ENCODE assay signal across 19 cellular contexts in the genomic region with DNA sequence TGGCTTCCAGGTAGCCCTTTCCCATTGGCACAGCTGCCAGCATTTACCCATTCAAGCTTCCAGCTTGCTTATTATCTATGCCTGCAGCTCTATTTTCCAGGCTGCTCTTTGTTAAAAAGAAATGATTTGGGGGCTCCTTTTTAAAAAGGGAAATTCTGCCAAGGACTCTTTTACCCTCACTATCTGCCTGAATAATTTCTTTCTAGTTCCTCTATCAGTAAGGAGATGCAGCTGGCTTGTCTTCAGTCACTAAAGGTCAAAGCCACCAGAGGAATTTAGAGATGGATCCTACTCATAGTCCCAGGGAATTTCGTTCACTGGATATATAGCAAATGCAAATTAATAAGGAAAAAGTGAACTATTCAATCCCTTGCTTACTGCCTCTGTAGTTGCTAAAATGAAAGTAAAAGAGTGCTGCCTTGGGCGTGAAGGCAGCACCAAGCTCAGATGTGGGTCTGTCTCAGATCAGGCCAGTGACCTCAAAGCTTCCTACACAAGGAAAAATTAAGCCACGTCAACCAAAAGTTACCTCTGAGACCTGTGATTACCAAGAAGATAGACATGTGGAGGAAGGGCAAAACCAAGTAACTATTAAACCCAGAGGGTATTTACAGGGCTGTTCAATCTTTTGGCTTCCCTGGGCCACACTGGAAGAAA. TPM values are rescaled to one million over a fixed set of nuclear protein-coding genes. Genes with fewer than 3 reads are reported as not detected.
DNase-seq lines count a peak whose midpoint lies in the region; ATAC-seq, FAIRE-seq and TF ChIP-seq lines count a peak whose summit lies in the region.
"Had no signal": no experiment of that assay in that cellular context is flagged by ENCODE, and none has a peak within 500 bp of the region (broad histone marks: within the 10 kb centered on the region; RNA-seq: fewer than 3 reads in every experiment).

No MANE protein-coding gene starts in this region.

- no peaks in the 10 kb centered on the region for H3K9me3 Mint-ChIP-seq in activated CD8-positive, alpha-beta T cell treated with anti-CD3 and anti-CD28 coated beads, Interleukin-2, amount 10 ng/mL, durations not matched to agents 7 days and 5 days (ENCODE audit: insufficient read depth)
- H3K9me3 Mint-ChIP-seq in MCF 10A (ENCODE audit: unreplicated experiment): no peaks in the 10 kb centered on the region
- H3K9me3 Mint-ChIP-seq: activated B cell treated with CpG ODN at 0.5 μM for 24 hours had no signal

- DNase-seq in DND-41: peak; percentile 9
- no peak for DNase-seq in GM23248
- DNase-seq in activated CD8-positive, alpha-beta T cell treated with anti-CD3 and anti-CD28 coated beads, Interleukin-2, amount 10 ng/mL, durations not matched to agents 7 days and 5 days: peak; percentile 33
- DNase-seq in HepG2 (ENCODE audit: low spot score): no peak
- no peak for DNase-seq in MCF 10A (ENCODE audit: unreplicated experiment)
- no peak for DNase-seq in thyroid gland
- no peak for DNase-seq in RCC 7860 (ENCODE audit: low spot score)
- no peak for DNase-seq in C1 segment of cervical spinal cord (lab: John Stamatoyannopoulos, UW)
- DNase-seq: activated B cell treated with CpG ODN at 0.5 μM for 24 hours; central memory CD4-positive, alpha-beta T cell; KBM-7; NCI-H1436 treated with DMSO at 0.1 percent for 48 hours; sigmoid colon had no signal

- TF ChIP-seq EP300 in HepG2 (IDR thresholded peaks at IDR 0.05; ENCODE audit: low read depth in 2 of 2, low read length in 2 of 2) (no peak), HepG2 (CRISPR knock-in tag; IDR thresholded peaks at IDR 0.05; ENCODE audit: borderline replicate concordance) (no peak)

- TF ChIP-seq RAD21 in HepG2 (CRISPR knock-in tag; IDR thresholded peaks at IDR 0.05): no peak

- H2AFZ ChIP-seq in DND-41 (ENCODE audit: low read depth, low read length) (no peak overlapping the region), GM23248 (0 out of 2 replicates have a peak overlapping the region, but pooled peaks have one; percentile 24), HepG2 (ENCODE audit: low read length) (no peak overlapping the region)

- no peaks in the 10 kb centered on the region for H3K36me3 Mint-ChIP-seq in activated CD8-positive, alpha-beta T cell treated with anti-CD3 and anti-CD28 coated beads, Interleukin-2, amount 10 ng/mL, durations not matched to agents 7 days and 5 days (ENCODE audit: low read depth)
- no peaks in the 10 kb centered on the region for H3K36me3 Mint-ChIP-seq in MCF 10A (ENCODE audit: insufficient read depth, unreplicated experiment)

- no peak for FAIRE-seq in HepG2 (lab: Jason Lieb, UNC)
- no peak for FAIRE-seq in RCC 7860 (lab: Jason Lieb, UNC)
- FAIRE-seq: frontal cortex had no signal

- ATAC-seq in DND-41 (ENCODE audit: insufficient read depth, low read depth): peak; percentile 78
- ATAC-seq in activated CD8-positive, alpha-beta T cell treated with anti-CD3 and anti-CD28 coated beads, Interleukin-2, amount 10 ng/mL, durations not matched to agents 7 days and 5 days: peak; percentile 86
- ATAC-seq in HepG2: no peak
- ATAC-seq: HCT116 had no signal

- peak overlapping the region; percentile 88 for H3K27ac Mint-ChIP-seq in activated CD8-positive, alpha-beta T cell treated with anti-CD3 and anti-CD28 coated beads, Interleukin-2, amount 10 ng/mL, durations not matched to agents 7 days and 5 days
- H3K27ac Mint-ChIP-seq in MCF 10A (ENCODE audit: low read depth, unreplicated experiment): no peak overlapping the region
- H3K27ac Mint-ChIP-seq: activated B cell treated with CpG ODN at 0.5 μM for 24 hours had no signal

- H3K4me1 Mint-ChIP-seq in activated CD8-positive, alpha-beta T cell treated with anti-CD3 and anti-CD28 coated beads, Interleukin-2, amount 10 ng/mL, durations not matched to agents 7 days and 5 days (ENCODE audit: low read depth): peaks cover 19% of the 10 kb centered on the region
- no peaks in the 10 kb centered on the region for H3K4me1 Mint-ChIP-seq in MCF 10A (ENCODE audit: insufficient read depth, unreplicated experiment)

- in situ Hi-C loops in GM23248 (cut with MboI): no loop called here
- in situ Hi-C loops in HepG2 (cut with HindIII; ENCODE audit: extremely low pct_ligation_motif_present, low pct_unique_long_range_greater_than_20kb): no loop called here

- H3K27ac ChIP-seq in DND-41 (ENCODE audit: low read length) (no peak overlapping the region), GM23248 (no peak overlapping the region), HepG2 (ENCODE audit: extremely low read length, insufficient read depth, low read length) (no peak overlapping the region), thyroid gland (no peak overlapping the region)
- H3K27ac ChIP-seq: neutrophil, sigmoid colon, vagina had no signal

- POLR2A ChIA-PET in activated CD8-positive, alpha-beta T cell treated with anti-CD3 and anti-CD28 coated beads, Interleukin-2, amount 10 ng/mL, durations not matched to agents 7 days and 5 days (lab: Charles Lee): interaction anchor here (0.6 kb wide), 1 partner anchor 332 kb away, joined by 3 read pairs; no protein-coding TSS in a partner anchor
- POLR2A ChIA-PET in HepG2 (lab: Yijun Ruan, JAX) (no interaction called here), MCF 10A (lab: Yijun Ruan, JAX) (interaction anchor here (0.6 to 1.0 kb wide), 4 partner anchors 11 to 200 kb away, joined by 3 read pairs; no protein-coding TSS in a partner anchor)

- H3K79me2 ChIP-seq in DND-41 (ENCODE audit: insufficient read depth, low read length) (no peaks in the 10 kb centered on the region), GM23248 (ENCODE audit: insufficient read depth) (no peaks in the 10 kb centered on the region), HepG2 (ENCODE audit: insufficient read depth, low read length) (no peaks in the 10 kb centered on the region)

- no peaks in the 10 kb centered on the region for H3K36me3 ChIP-seq in DND-41 (ENCODE audit: insufficient read depth, low read length)
- no peaks in the 10 kb centered on the region for H3K36me3 ChIP-seq in GM23248 (ENCODE audit: low read depth)
- H3K36me3 ChIP-seq in HepG2 (replicated peaks in 1 of 2; ENCODE audit: control insufficient read depth in 1 of 2, insufficient read depth in 2 of 2, low read length in 2 of 2): no peaks in the 10 kb centered on the region
- H3K36me3 ChIP-seq in thyroid gland: no peaks in the 10 kb centered on the region
- H3K36me3 ChIP-seq: neutrophil, sigmoid colon, vagina had no signal

- H3K27me3 ChIP-seq in DND-41 (ENCODE audit: insufficient read depth, low read length, poor library complexity): no peaks in the 10 kb centered on the region
- no peaks in the 10 kb centered on the region for H3K27me3 ChIP-seq in GM23248 (replicated peaks; ENCODE audit: insufficient read depth)
- no peaks in the 10 kb centered on the region for H3K27me3 ChIP-seq in HepG2 (ENCODE audit: control insufficient read depth in 1 of 2, insufficient read depth in 2 of 2, low read length in 2 of 2)
- no peaks in the 10 kb centered on the region for H3K27me3 ChIP-seq in thyroid gland
- H3K27me3 ChIP-seq: neutrophil, sigmoid colon, vagina had no signal

- H3K4me3 Mint-ChIP-seq in activated CD8-positive, alpha-beta T cell treated with anti-CD3 and anti-CD28 coated beads, Interleukin-2, amount 10 ng/mL, durations not matched to agents 7 days and 5 days: peak overlapping the region; percentile 39
- no peak overlapping the region for H3K4me3 Mint-ChIP-seq in MCF 10A (ENCODE audit: unreplicated experiment)
- H3K4me3 Mint-ChIP-seq: activated B cell treated with CpG ODN at 0.5 μM for 24 hours had no signal

- 0 out of 2 replicates have a peak, but pooled peaks cover 4% of the 10 kb centered on the region for H3K4me1 ChIP-seq in DND-41 (ENCODE audit: insufficient read depth, low read length)
- no peaks in the 10 kb centered on the region for H3K4me1 ChIP-seq in GM23248 (ENCODE audit: insufficient read depth)
- peaks cover 21% of the 10 kb centered on the region for H3K4me1 ChIP-seq in HepG2 (ENCODE audit: insufficient read depth, low read length)
- no peaks in the 10 kb centered on the region for H3K4me1 ChIP-seq in thyroid gland
- H3K4me1 ChIP-seq: sigmoid colon, vagina had no signal

- H3K4me2 ChIP-seq in DND-41 (ENCODE audit: insufficient read depth, low read length) (peak overlapping the region; percentile 39; the same call in 1 of the 2 replicates), GM23248 (ENCODE audit: unreplicated experiment) (no peak overlapping the region), HepG2 (ENCODE audit: low read depth, low read length) (peak overlapping the region; percentile 27; the same call in 1 of the 2 replicates)

- BruUV-seq in HepG2 (replicated peaks; lab: Mats Ljungman, UMichigan) (no TSS peak), MCF 10A (replicated peaks; lab: Mats Ljungman, UMichigan) (no TSS peak)

- no peak for TF ChIP-seq POLR2A in HepG2 (IDR thresholded peaks at IDR 0.05; ENCODE audit: insufficient read depth in 1 of 2, low read depth in 2 of 2, low read length in 2 of 2)
- no peak for TF ChIP-seq POLR2A in thyroid gland (IDR thresholded peaks at IDR 0.05)

- no peak overlapping the region for H3K9ac ChIP-seq in DND-41 (ENCODE audit: low read depth, low read length)
- no peak overlapping the region for H3K9ac ChIP-seq in GM23248
- H3K9ac ChIP-seq in HepG2 (ENCODE audit: insufficient read depth, low read depth, low read length): no peak overlapping the region

- H4K20me1 ChIP-seq in DND-41 (ENCODE audit: insufficient read depth, low read length) (no peaks in the 10 kb centered on the region), GM23248 (ENCODE audit: insufficient read depth) (no peaks in the 10 kb centered on the region), HepG2 (ENCODE audit: insufficient read depth, low read length) (no peaks in the 10 kb centered on the region)

- H3K27me3 Mint-ChIP-seq in activated CD8-positive, alpha-beta T cell treated with anti-CD3 and anti-CD28 coated beads, Interleukin-2, amount 10 ng/mL, durations not matched to agents 7 days and 5 days (ENCODE audit: low read depth): no peaks in the 10 kb centered on the region
- no peaks in the 10 kb centered on the region for H3K27me3 Mint-ChIP-seq in MCF 10A (ENCODE audit: insufficient read depth, unreplicated experiment)
- H3K27me3 Mint-ChIP-seq: activated B cell treated with CpG ODN at 0.5 μM for 24 hours had no signal

- no peak for TF ChIP-seq CTCF in DND-41 (IDR thresholded peaks at IDR 0.05; ENCODE audit: borderline replicate concordance, extremely low read depth, low read length, poor library complexity, severe bottlenecking)
- TF ChIP-seq CTCF in HepG2 (CRISPR knock-in tag; IDR thresholded peaks at IDR 0.05): no peak
- no peak for TF ChIP-seq CTCF in MCF 10A (IDR thresholded peaks at IDR 0.05; ENCODE audit: unreplicated experiment)
- TF ChIP-seq CTCF in thyroid gland (IDR thresholded peaks at IDR 0.05): no peak

- intact Hi-C loops in HepG2 (cut with micrococcal nuclease; ENCODE audit: unreplicated experiment): no loop called here
- intact Hi-C loops in MCF 10A (cut with micrococcal nuclease): no loop called here
- intact Hi-C loops in thyroid gland (cut with DNase I): no loop called here

- H3F3A ChIP-seq in GM23248 (ENCODE audit: insufficient read depth): no peaks in the 10 kb centered on the region

- 26 to 28% methylated on average over 3 of the region's 3 CpGs for WGBS in GM23248 (ENCODE audit: low coverage in 1 of 2, low lambda C conversion rate in 2 of 2, missing lambda C conversion rate in 2 of 2), 2 experiments
- 16% methylated on average over 3 of the region's 3 CpGs for WGBS in HepG2 (ENCODE audit: low lambda C conversion rate)
- WGBS in thyroid gland, 2 donors: 72 to 83% methylated on average over 3 of the region's 3 CpGs

- H3K4me3 ChIP-seq in DND-41 (ENCODE audit: low read depth in 1 of 2, low read length in 2 of 2) (no peak overlapping the region), GM23248 (no peak overlapping the region; the same call in 1 of the 2 replicates), HepG2 (replicated peaks in 1 of 3; ENCODE audit: insufficient read depth in 1 of 3, low read depth in 2 of 3, low read length in 3 of 3) (no peak overlapping the region), thyroid gland (replicated peaks in 1 of 3) (no peak overlapping the region)
- H3K4me3 ChIP-seq: sigmoid colon, vagina had no signal

- no peaks in the 10 kb centered on the region for H3K9me2 ChIP-seq in GM23248 (ENCODE audit: insufficient read depth)

- CTCF ChIA-PET in activated CD8-positive, alpha-beta T cell treated with anti-CD3 and anti-CD28 coated beads, Interleukin-2, amount 10 ng/mL, durations not matched to agents 7 days and 5 days (lab: Charles Lee): no interaction called here
- CTCF ChIA-PET in HepG2 (lab: Yijun Ruan, JAX; ENCODE audit: low intra/inter-chr PET ratio, low total read pairs): no interaction called here
- CTCF ChIA-PET in MCF 10A (lab: Yijun Ruan, JAX): interaction anchor here (0.6 to 0.9 kb wide), 2 partner anchors 12 to 419 kb away, joined by 3 read pairs; no protein-coding TSS in a partner anchor

- H3K9me3 ChIP-seq in DND-41 (ENCODE audit: insufficient read depth, low read length, severe bottlenecking): no peaks in the 10 kb centered on the region
- no peaks in the 10 kb centered on the region for H3K9me3 ChIP-seq in GM23248 (ENCODE audit: low read depth)
- H3K9me3 ChIP-seq in HepG2 (ENCODE audit: low read length): no peaks in the 10 kb centered on the region
- no peaks in the 10 kb centered on the region for H3K9me3 ChIP-seq in thyroid gland
- H3K9me3 ChIP-seq: neutrophil, sigmoid colon, vagina had no signal

RNA-seq across cellular contexts. Expression of a gene that starts 5.1 kb away (rescaled TPM):
- total RNA-seq in GM23248 (2014; rRNA removed; shearing (Covaris generic)): not detected in 2 replicates
- polyA plus RNA-seq in GM23248 (2016; fragmentation: Nextera tagmentation; extraction: Ambion mirVana) (not detected in 2 replicates), HepG2 (2011; rRNA removed) (not detected in 2 replicates)
- not detected for total RNA-seq in activated CD8-positive, alpha-beta T cell treated with anti-CD3 and anti-CD28 coated beads, Interleukin-2, amount 10 ng/mL, durations not matched to agents 7 days and 5 days
- total RNA-seq in HepG2 (2016; rRNA removed; fragmentation: Illumina TruSeq; extraction: Trizol) (not detected in 2 replicates), MCF 10A (2022) (not detected in 2 replicates), thyroid gland (not detected)
- not detected in 2 replicates for total RNA-seq in HepG2 (2016; cell fraction: cytosol; rRNA removed; fragmentation: Illumina TruSeq; extraction: Trizol; ENCODE audit: low read depth)
- not detected in 2 replicates for total RNA-seq in HepG2 (2016; cell fraction: insoluble cytoplasmic fraction; rRNA removed; fragmentation: Illumina TruSeq; extraction: Trizol)
- total RNA-seq in HepG2 (2016; cell fraction: membrane; rRNA removed; fragmentation: Illumina TruSeq; extraction: Trizol): not detected in 2 replicates
- not detected in 2 replicates for total RNA-seq in HepG2 (2016; cell fraction: nucleus; rRNA removed; fragmentation: Illumina TruSeq; extraction: Trizol)
- not detected in 2 replicates for polyA plus RNA-seq in HepG2 (2011; cell fraction: cytosol; rRNA removed)
- polyA plus RNA-seq in HepG2 (2011; cell fraction: nucleus; rRNA removed): not detected in 2 replicates
- not detected in 2 replicates for polyA plus RNA-seq in HepG2 (2012)
- polyA plus RNA-seq in HepG2 (2016; cell fraction: cytosol; fragmentation: Illumina TruSeq; extraction: Trizol; ENCODE audit: low read depth): not detected in 2 replicates
- not detected in 2 replicates for polyA plus RNA-seq in HepG2 (2016; cell fraction: insoluble cytoplasmic fraction; fragmentation: Illumina TruSeq; extraction: Trizol; ENCODE audit: low read depth)
- not detected in 2 replicates for polyA plus RNA-seq in HepG2 (2016; cell fraction: membrane; fragmentation: Illumina TruSeq; extraction: Trizol; ENCODE audit: low read depth)
- not detected in 2 replicates for polyA plus RNA-seq in HepG2 (2016; cell fraction: nucleus; fragmentation: Illumina TruSeq; extraction: Trizol; ENCODE audit: insufficient read depth, low read depth)
- not detected in 2 replicates for polyA minus RNA-seq in HepG2 (2011; rRNA and poly(A)+ RNA removed; ENCODE audit: low replicate concordance)
- not detected in 2 replicates for polyA minus RNA-seq in HepG2 (2011; cell fraction: cytosol; rRNA and poly(A)+ RNA removed)
- not detected in 2 replicates for polyA minus RNA-seq in HepG2 (2011; cell fraction: nucleus; rRNA and poly(A)+ RNA removed)
- total RNA-seq: activated B cell treated with CpG ODN at 0.5 μM for 24 hours, lung microvascular endothelial cell had no signal
- polyA plus RNA-seq: BJ, sigmoid colon had no signal

RNA-seq across cellular contexts. Expression of a gene that starts 40.0 kb away (rescaled TPM):
- not detected in 2 replicates for total RNA-seq in GM23248 (2014; rRNA removed; shearing (Covaris generic))
- polyA plus RNA-seq in GM23248 (2016; fragmentation: Nextera tagmentation; extraction: Ambion mirVana) (not detected in 2 replicates), HepG2 (2011; rRNA removed) (not detected in 2 replicates)
- not detected for total RNA-seq in activated CD8-positive, alpha-beta T cell treated with anti-CD3 and anti-CD28 coated beads, Interleukin-2, amount 10 ng/mL, durations not matched to agents 7 days and 5 days
- total RNA-seq in HepG2 (2016; rRNA removed; fragmentation: Illumina TruSeq; extraction: Trizol) (not detected in 2 replicates), MCF 10A (2022) (not detected in 2 replicates), thyroid gland (under 1 TPM in 1 of 4 donors, not detected in 3; 0.71 TPM)
- not detected in 2 replicates for total RNA-seq in HepG2 (2016; cell fraction: cytosol; rRNA removed; fragmentation: Illumina TruSeq; extraction: Trizol; ENCODE audit: low read depth)
- total RNA-seq in HepG2 (2016; cell fraction: insoluble cytoplasmic fraction; rRNA removed; fragmentation: Illumina TruSeq; extraction: Trizol): not detected in 2 replicates
- not detected in 2 replicates for total RNA-seq in HepG2 (2016; cell fraction: membrane; rRNA removed; fragmentation: Illumina TruSeq; extraction: Trizol)
- total RNA-seq in HepG2 (2016; cell fraction: nucleus; rRNA removed; fragmentation: Illumina TruSeq; extraction: Trizol): not detected in 2 replicates
- not detected in 2 replicates for polyA plus RNA-seq in HepG2 (2011; cell fraction: cytosol; rRNA removed)
- not detected in 2 replicates for polyA plus RNA-seq in HepG2 (2011; cell fraction: nucleus; rRNA removed)
- not detected in 2 replicates for polyA plus RNA-seq in HepG2 (2012)
- polyA plus RNA-seq in HepG2 (2016; cell fraction: cytosol; fragmentation: Illumina TruSeq; extraction: Trizol; ENCODE audit: low read depth): not detected in 2 replicates
- polyA plus RNA-seq in HepG2 (2016; cell fraction: insoluble cytoplasmic fraction; fragmentation: Illumina TruSeq; extraction: Trizol; ENCODE audit: low read depth): not detected in 2 replicates
- polyA plus RNA-seq in HepG2 (2016; cell fraction: membrane; fragmentation: Illumina TruSeq; extraction: Trizol; ENCODE audit: low read depth): not detected in 2 replicates
- polyA plus RNA-seq in HepG2 (2016; cell fraction: nucleus; fragmentation: Illumina TruSeq; extraction: Trizol; ENCODE audit: insufficient read depth, low read depth): not detected in 2 replicates
- polyA minus RNA-seq in HepG2 (2011; rRNA and poly(A)+ RNA removed; ENCODE audit: low replicate concordance): not detected in 2 replicates
- not detected in 2 replicates for polyA minus RNA-seq in HepG2 (2011; cell fraction: cytosol; rRNA and poly(A)+ RNA removed)
- not detected in 2 replicates for polyA minus RNA-seq in HepG2 (2011; cell fraction: nucleus; rRNA and poly(A)+ RNA removed)
- total RNA-seq: activated B cell treated with CpG ODN at 0.5 μM for 24 hours, frontal cortex, lung microvascular endothelial cell, sigmoid colon, vagina had no signal
- polyA plus RNA-seq: BJ, sigmoid colon had no signal

Comparison
In these comparisons a context has a peak if more than half of its experiments do, and no peak if none do; other contexts are left out.
1. DNase-seq: peak in DND-41 (single experiment) and activated CD8-positive, alpha-beta T cell treated with anti-CD3 and anti-CD28 coated beads, Interleukin-2, amount 10 ng/mL, durations not matched to agents 7 days and 5 days (single experiment); none in GM23248 (single experiment), HepG2 (single experiment), MCF 10A (single experiment), thyroid gland (0 of 2), RCC 7860 (single experiment) and C1 segment of cervical spinal cord (0 of 14).